11 cellular contexts compared by ENCODE assay signal in the genomic region with DNA sequence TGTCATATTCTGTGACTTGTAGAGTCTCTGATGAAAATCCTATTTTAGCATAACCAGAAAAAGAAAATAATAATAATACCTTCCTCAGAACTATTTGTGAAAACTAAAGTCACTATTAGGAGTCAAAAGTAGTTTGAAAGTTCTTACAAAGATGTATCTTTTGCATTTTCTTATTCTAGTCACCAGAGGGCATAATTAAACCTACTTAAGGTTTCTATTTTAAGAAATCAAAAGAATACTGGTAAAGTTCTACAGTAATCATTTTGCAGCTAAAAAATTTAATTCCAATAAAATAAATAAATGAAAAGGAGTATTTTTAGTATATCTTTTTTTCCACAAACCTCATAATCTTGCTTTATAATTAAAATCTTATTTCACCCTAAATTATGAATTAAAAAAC. TPM values are rescaled to one million over a fixed set of nuclear protein-coding genes. Genes with fewer than 3 reads are reported as not detected.
DNase-seq lines count a peak whose midpoint lies in the region; ATAC-seq and TF ChIP-seq lines count a peak whose summit lies in the region.
"Had no signal": no experiment of that assay in that cellular context is flagged by ENCODE, and none has a peak within 500 bp of the region (broad histone marks: within the 10 kb centered on the region; RNA-seq: fewer than 3 reads in every experiment).

No MANE protein-coding gene starts in this region.

- no peak overlapping the region for H3K4me2 ChIP-seq in GM23248 (ENCODE audit: unreplicated experiment)

- H3K27me3 ChIP-seq in GM23248 (replicated peaks; ENCODE audit: insufficient read depth) = no peaks in the 10 kb centered on the region

- H3K4me3 ChIP-seq in AG10803 (ENCODE audit: low read length) (no peak overlapping the region), GM23248 (no peak overlapping the region), fibroblast of villous mesenchyme (ENCODE audit: low read depth, low read length) (no peak overlapping the region)

- ATAC-seq in GM18909 (IDR thresholded peaks at IDR 0.05; ENCODE audit: poor library complexity, unreplicated experiment) = no peak
- no peak for ATAC-seq in GM19463 (IDR thresholded peaks at IDR 0.05; ENCODE audit: unreplicated experiment)
- ATAC-seq: left lobe of liver had no signal

- no peaks in the 10 kb centered on the region for H3K9me2 ChIP-seq in GM23248 (ENCODE audit: insufficient read depth)

- H3K4me1 ChIP-seq in GM23248 (ENCODE audit: insufficient read depth) = no peaks in the 10 kb centered on the region

- peak; percentile 29 for DNase-seq in AG10803 (ENCODE audit: low read depth)
- DNase-seq in GM23248 = peak; percentile 46
- DNase-seq in SK-MEL-5 (ENCODE audit: low read depth, low spot score) = peak; percentile 33
- peak; percentile 21 for DNase-seq in fibroblast of villous mesenchyme (ENCODE audit: low read depth)
- no peak for DNase-seq in HuH-7.5 (ENCODE audit: low spot score)
- no peak for DNase-seq in NCI-H345 (lab: John Stamatoyannopoulos, UW)
- DNase-seq: NCI-H1092, SHP77 treated with DMSO at 0.1 percent for 48 hours had no signal

- H3K9me3 ChIP-seq in GM23248 (ENCODE audit: low read depth) = no peaks in the 10 kb centered on the region

- H3K27ac ChIP-seq in GM23248 = no peak overlapping the region

- no peak overlapping the region for H2AFZ ChIP-seq in GM23248

- in situ Hi-C loops in GM23248 (cut with MboI) (loop anchor here (10.0 kb wide), 1 partner anchor 152 kb away; no protein-coding TSS in a partner anchor), SK-MEL-5 (cut with HindIII; ENCODE audit: low pct_unique_long_range_greater_than_20kb, low sequenced_read_pairs) (no loop called here)

- TF ChIP-seq CTCF in AG10803 (conservative IDR thresholded peaks at IDR 0.05; ENCODE audit: low read length) (peak; percentile 44), fibroblast of villous mesenchyme (IDR thresholded peaks at IDR 0.05; ENCODE audit: insufficient read depth, low read depth, low read length) (peak; percentile 1)

- no peaks in the 10 kb centered on the region for H3F3A ChIP-seq in GM23248 (ENCODE audit: insufficient read depth)

- no peaks in the 10 kb centered on the region for H3K36me3 ChIP-seq in GM23248 (ENCODE audit: low read depth)

- H4K20me1 ChIP-seq in GM23248 (ENCODE audit: insufficient read depth) = no peaks in the 10 kb centered on the region

- no peak overlapping the region for H3K9ac ChIP-seq in GM23248

- H3K79me2 ChIP-seq in GM23248 (ENCODE audit: insufficient read depth) = no peaks in the 10 kb centered on the region

RNA-seq across cellular contexts. Expression of gene MCM9, which starts 28.0 kb away (rescaled TPM):
- 3.2 and 7.3 TPM in 2 replicates for total RNA-seq in GM23248 (2014; rRNA removed; shearing (Covaris generic))
- polyA plus RNA-seq in GM23248 (2016; fragmentation: Nextera tagmentation; extraction: Ambion mirVana) = 6.1 and 6.2 TPM in 2 replicates
- 10.5 and 15.8 TPM in 2 replicates for total RNA-seq in SK-MEL-5 (2014; rRNA removed; shearing (Covaris generic))
- 5.0 and 9.7 TPM in 2 replicates for polyA plus RNA-seq in SK-MEL-5 (2015; cell fraction: cytosol; rRNA removed)
- 26.0 and 30.7 TPM in 2 replicates for polyA plus RNA-seq in SK-MEL-5 (2015; cell fraction: nucleus; rRNA removed)
- 14.8 and 15.1 TPM in 2 replicates for total RNA-seq in fibroblast of villous mesenchyme

Comparison
In these comparisons a context has a peak if more than half of its experiments do, and no peak if none do; other contexts are left out.
1. DNase-seq: peak in AG10803 (single experiment), GM23248 (single experiment), SK-MEL-5 (single experiment) and fibroblast of villous mesenchyme (single experiment); none in HuH-7.5 (single experiment) and NCI-H345 (single experiment).